ENCODE assay signal across 1 cellular context in genomic region chr20:56392282-56393132, GRCh38.
TF ChIP-seq lines count a peak whose summit lies in the region.

Gene CSTF1 (plus strand): TSS chr20:56392645. CDS start chr20:56395553, 2,908 bp downstream.

TF ChIP-seq in HepG2, 621 proteins besides CTCF, POLR2A, EP300 and RAD21 (continued from another document and continues in another):
- TF ChIP-seq MTERF4 (CRISPR knock-in tag; IDR thresholded peaks at IDR 0.05) (0 out of 2 replicates have a peak, but pooled peaks have one; percentile 20), POLR2G (IDR thresholded peaks at IDR 0.05; ENCODE audit: low read depth, low read length) (peak; percentile 81), HNF4G (IDR thresholded peaks at IDR 0.05; ENCODE audit: borderline replicate concordance, low read depth, low read length) (peak; percentile 100), HNF4G (CRISPR knock-in tag; IDR thresholded peaks at IDR 0.05; ENCODE audit: borderline replicate concordance, low read depth) (peak; percentile 100), HNF1B (CRISPR knock-in tag; IDR thresholded peaks at IDR 0.05) (peak; percentile 97), ZFP36L2 (CRISPR knock-in tag; IDR thresholded peaks at IDR 0.05) (peak; percentile 95), SIX1 (CRISPR knock-in tag; IDR thresholded peaks at IDR 0.05; ENCODE audit: borderline replicate concordance) (peak; percentile 86), ZNF263 (CRISPR knock-in tag; IDR thresholded peaks at IDR 0.05) (peak; percentile 82), ZNF569 (CRISPR knock-in tag; IDR thresholded peaks at IDR 0.05; ENCODE audit: borderline replicate concordance) (peak; percentile 42; the same call in 1 of the 2 replicates), FOSL1 (CRISPR knock-in tag; IDR thresholded peaks at IDR 0.05; ENCODE audit: borderline replicate concordance) (peak; percentile 37; the same call in 1 of the 2 replicates), SATB2 (CRISPR knock-in tag; IDR thresholded peaks at IDR 0.05) (0 out of 2 replicates have a peak, but pooled peaks have one; percentile 91), PBX3 (CRISPR knock-in tag; IDR thresholded peaks at IDR 0.05; ENCODE audit: borderline replicate concordance) (peak; percentile 80), ZNF562 (CRISPR knock-in tag; IDR thresholded peaks at IDR 0.05; ENCODE audit: borderline replicate concordance) (no peak), PCBP1 (IDR thresholded peaks at IDR 0.05; ENCODE audit: borderline replicate concordance, low read depth, low read length) (0 out of 2 replicates have a peak, but pooled peaks have one; percentile 76), WIZ (CRISPR knock-in tag; IDR thresholded peaks at IDR 0.05) (no peak; the same call in 1 of the 2 replicates), ZBTB42 (CRISPR knock-in tag; IDR thresholded peaks at IDR 0.05) (peak; percentile 80), SPEN (CRISPR knock-in tag; IDR thresholded peaks at IDR 0.05; ENCODE audit: low read depth) (peak; percentile 99), HNF4A (CRISPR knock-in tag; IDR thresholded peaks at IDR 0.05) (peak; percentile 100), SP1 (IDR thresholded peaks at IDR 0.05) (no peak), SP1 (CRISPR knock-in tag; IDR thresholded peaks at IDR 0.05) (peak; percentile 90), NFATC3 (CRISPR knock-in tag; IDR thresholded peaks at IDR 0.05) (no peak), FIP1L1 (IDR thresholded peaks at IDR 0.05; ENCODE audit: borderline replicate concordance, insufficient read depth, low read depth, low read length) (peak; percentile 97), ZNF260 (CRISPR knock-in tag; IDR thresholded peaks at IDR 0.05; ENCODE audit: borderline replicate concordance, low read depth) (0 out of 2 replicates have a peak, but pooled peaks have one; percentile 89), REL (CRISPR knock-in tag; conservative IDR thresholded peaks at IDR 0.05) (peak; percentile 97), ZMYM3 (CRISPR knock-in tag; IDR thresholded peaks at IDR 0.05) (peak; percentile 91), ONECUT2 (CRISPR knock-in tag; IDR thresholded peaks at IDR 0.05) (peak; percentile 98), ZNF713 (CRISPR knock-in tag; IDR thresholded peaks at IDR 0.05) (0 out of 2 replicates have a peak, but pooled peaks have one; percentile 75), ZNF335 (CRISPR knock-in tag; IDR thresholded peaks at IDR 0.05) (peak; percentile 96), MEIS2 (CRISPR knock-in tag; IDR thresholded peaks at IDR 0.05) (peak; percentile 99), HOMEZ (CRISPR knock-in tag; IDR thresholded peaks at IDR 0.05; ENCODE audit: low read depth) (peak; percentile 99), KDM6A (CRISPR knock-in tag; IDR thresholded peaks at IDR 0.05; ENCODE audit: low read depth) (peak; percentile 72), KAT8 (CRISPR knock-in tag; IDR thresholded peaks at IDR 0.05) (peak; percentile 100), GABPA (IDR thresholded peaks at IDR 0.05; ENCODE audit: low read depth, low read length) (peak; percentile 25; the same call in 1 of the 2 replicates), GABPA (CRISPR knock-in tag; IDR thresholded peaks at IDR 0.05; ENCODE audit: low read depth) (peak; percentile 89), PREB (CRISPR knock-in tag; IDR thresholded peaks at IDR 0.05) (peak; percentile 93; the same call in 1 of the 2 replicates), PBX2 (CRISPR knock-in tag; IDR thresholded peaks at IDR 0.05) (peak; percentile 36; the same call in 1 of the 2 replicates), TOE1 (CRISPR knock-in tag; IDR thresholded peaks at IDR 0.05) (peak; percentile 99), HHEX (CRISPR knock-in tag; IDR thresholded peaks at IDR 0.05) (peak; percentile 77; the same call in 1 of the 2 replicates), ZBTB7B (CRISPR knock-in tag; IDR thresholded peaks at IDR 0.05) (peak; percentile 70), ZNF530 (CRISPR knock-in tag; IDR thresholded peaks at IDR 0.05; ENCODE audit: low read depth) (no peak), KDM1A (CRISPR knock-in tag; IDR thresholded peaks at IDR 0.05) (peak; percentile 87; the same call in 1 of the 2 replicates), ZNF616 (CRISPR knock-in tag; IDR thresholded peaks at IDR 0.05; ENCODE audit: low read depth) (peak; percentile 76; the same call in 1 of the 2 replicates), MED1 (CRISPR knock-in tag; IDR thresholded peaks at IDR 0.05) (peak; percentile 96), STAT6 (CRISPR knock-in tag; IDR thresholded peaks at IDR 0.05; ENCODE audit: borderline replicate concordance) (peak; percentile 100), USF2 (IDR thresholded peaks at IDR 0.05; ENCODE audit: low read depth, low read length) (no peak), USF2 (CRISPR knock-in tag; IDR thresholded peaks at IDR 0.05; ENCODE audit: borderline replicate concordance) (no peak; the same call in 1 of the 2 replicates), SOX13 (IDR thresholded peaks at IDR 0.05) (no peak; the same call in 1 of the 2 replicates), SOX13 (CRISPR knock-in tag; conservative IDR thresholded peaks at IDR 0.05 in 1 of 2, IDR thresholded peaks at IDR 0.05 in 1 of 2) (peak in 1 of 2 experiments; percentile 76; a peak in 2 of 4 replicates), RARG (CRISPR knock-in tag; IDR thresholded peaks at IDR 0.05; ENCODE audit: low read depth) (0 out of 2 replicates have a peak, but pooled peaks have one; percentile 4), ZNF609 (CRISPR knock-in tag; IDR thresholded peaks at IDR 0.05; ENCODE audit: borderline replicate concordance) (no peak; the same call in 1 of the 2 replicates)
